Comparison of ENCODE assay signal across 28 cellular contexts in the genomic region with DNA sequence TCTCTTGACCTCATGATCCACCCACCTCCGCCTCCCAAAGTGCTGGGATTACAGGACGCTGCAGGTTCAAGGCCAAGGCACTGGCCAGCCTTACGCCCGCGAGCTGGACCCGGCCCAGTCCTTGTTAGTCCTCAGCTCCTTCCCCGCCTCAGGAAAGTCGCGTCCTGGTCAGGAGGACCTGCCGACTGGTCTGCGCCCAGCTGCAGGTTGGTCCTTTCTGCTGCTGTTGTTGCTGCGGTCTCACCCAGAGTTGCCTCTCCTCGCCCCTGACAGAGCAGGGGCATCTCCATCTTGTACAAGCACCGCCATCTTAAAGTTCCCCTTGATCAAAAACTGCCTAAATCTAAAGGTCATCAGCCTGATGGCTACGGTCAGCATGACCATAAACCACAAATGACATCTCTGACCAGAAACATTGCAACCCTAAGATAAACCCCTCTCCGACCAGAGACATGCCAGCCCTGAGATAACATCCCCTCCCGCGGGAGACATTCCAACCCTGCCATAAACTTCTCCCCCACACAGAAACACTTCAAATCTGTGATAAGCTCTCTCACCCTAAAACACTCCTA.
"Had no signal": no experiment of that assay in that cellular context is flagged by ENCODE, and none has a peak within 500 bp of the region (broad histone marks: within the 10 kb centered on the region; RNA-seq: fewer than 3 reads in every experiment).

No MANE protein-coding gene starts in this region.

- DNase-seq: colonic mucosa; effector CD8-positive, alpha-beta T cell; endodermal cell; esophagus squamous epithelium; foreskin melanocyte; glutamatergic neuron; heart right ventricle; hippocampal formation; kidney; natural killer cell; right lobe of liver; small intestine; stimulated activated CD4-positive, alpha-beta T cell treated with anti-CD3 and anti-CD28 coated beads, Interleukin-15, amount 100 ng/mL, for 24 hours; stimulated activated CD4-positive, alpha-beta T cell treated with anti-CD3 and anti-CD28 coated beads, Interleukin-4, amount 100 ng/mL, for 1 hour; stimulated activated CD8-positive, alpha-beta memory T cell treated with anti-CD3 and anti-CD28 coated beads, Interleukin-4, amount 100 ng/mL, for 48 hours; stimulated activated naive CD4-positive, alpha-beta T cell; stimulated activated naive CD8-positive, alpha-beta T cell treated with anti-CD3 and anti-CD28 coated beads, Interleukin-15, amount 100 ng/mL, for 72 hours; thyroid gland; trophoblast cell had no signal

- H3K4me1 Mint-ChIP-seq: endodermal cell; memory B cell; natural killer cell; neural crest cell; stimulated activated naive CD8-positive, alpha-beta T cell treated with anti-CD3 and anti-CD28 coated beads, Interleukin-15, amount 100 ng/mL, for 72 hours had no signal

- H3K9ac ChIP-seq: parathyroid adenoma had no signal

- H3K4me3 ChIP-seq: esophagus squamous epithelium, heart right ventricle, lung, right lobe of liver, suprapubic skin, thyroid gland, vagina had no signal

- H3K9me3 ChIP-seq: colonic mucosa, esophagus squamous epithelium, right lobe of liver, suprapubic skin, thyroid gland, vagina had no signal

- H2AFZ ChIP-seq: parathyroid adenoma had no signal

- H3K79me2 ChIP-seq: parathyroid adenoma had no signal

- H3K36me3 ChIP-seq: colonic mucosa, esophagus squamous epithelium, heart right ventricle, right lobe of liver, suprapubic skin, thyroid gland, vagina had no signal

- H3K36me3 Mint-ChIP-seq: memory B cell, natural killer cell had no signal

- H3K9me3 Mint-ChIP-seq: dendritic cell treated with granulocyte-macrophage colony-stimulating factor and Interleukin-4, amounts not matched to agents 40 ng/mL and 50 ng/mL, for 4 days; memory B cell; natural killer cell; stimulated activated naive CD8-positive, alpha-beta T cell treated with anti-CD3 and anti-CD28 coated beads, Interleukin-15, amount 100 ng/mL, for 72 hours had no signal

- ATAC-seq: heart right ventricle; left lobe of liver; natural killer cell; stimulated activated naive CD8-positive, alpha-beta T cell treated with anti-CD3 and anti-CD28 coated beads, Interleukin-15, amount 100 ng/mL, for 72 hours had no signal

- H3K27me3 ChIP-seq: colonic mucosa, right lobe of liver, thyroid gland, vagina had no signal

- H3K27ac Mint-ChIP-seq: dendritic cell treated with granulocyte-macrophage colony-stimulating factor and Interleukin-4, amounts not matched to agents 40 ng/mL and 50 ng/mL, for 4 days; endodermal cell; memory B cell; natural killer cell; progenitor cell of endocrine pancreas; stimulated activated naive CD8-positive, alpha-beta T cell treated with anti-CD3 and anti-CD28 coated beads, Interleukin-15, amount 100 ng/mL, for 72 hours had no signal

- H3K4me1 ChIP-seq: colonic mucosa, esophagus squamous epithelium, heart right ventricle, parathyroid adenoma, right lobe of liver, suprapubic skin, thyroid gland, vagina had no signal

- H3K27ac ChIP-seq: esophagus squamous epithelium, heart right ventricle, parathyroid adenoma, right lobe of liver, suprapubic skin, thyroid gland, vagina had no signal

- H3K4me3 Mint-ChIP-seq: dendritic cell treated with granulocyte-macrophage colony-stimulating factor and Interleukin-4, amounts not matched to agents 40 ng/mL and 50 ng/mL, for 4 days; endodermal cell; memory B cell; natural killer cell; neural crest cell; stimulated activated naive CD8-positive, alpha-beta T cell treated with anti-CD3 and anti-CD28 coated beads, Interleukin-15, amount 100 ng/mL, for 72 hours had no signal
